ENCODE assay signal across 19 cellular contexts in the genomic region with DNA sequence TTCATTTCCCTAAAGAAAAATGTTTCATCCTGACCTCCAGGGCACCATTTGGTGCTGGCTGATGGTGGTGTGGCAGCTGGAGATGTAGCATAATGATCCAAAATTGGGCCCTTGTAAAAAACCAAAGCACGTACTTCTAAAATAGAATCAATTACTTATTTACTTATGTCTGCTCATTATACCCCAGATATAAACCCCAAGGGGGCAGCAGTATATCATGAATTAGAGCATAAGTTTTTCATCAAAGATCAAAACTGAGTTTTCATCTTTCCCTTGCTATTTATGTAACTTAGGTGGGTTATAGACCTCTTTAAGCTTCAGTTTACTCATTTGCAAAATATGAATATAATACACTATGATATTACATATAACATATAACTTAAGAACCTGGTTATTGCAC.
DNase-seq lines count a peak whose midpoint lies in the region; ATAC-seq, FAIRE-seq and TF ChIP-seq lines count a peak whose summit lies in the region.
"Had no signal": no experiment of that assay in that cellular context is flagged by ENCODE, and none has a peak within 500 bp of the region (broad histone marks: within the 10 kb centered on the region; RNA-seq: fewer than 3 reads in every experiment).

No MANE protein-coding gene starts in this region.

- DNase-seq in NCI-H69 (lab: John Stamatoyannopoulos, UW): peak; percentile 22
- peak; percentile 4 for DNase-seq in endothelial cell of umbilical vein (ENCODE audit: low read depth, low spot score)
- no peak for DNase-seq in NCI-H1436 (lab: John Stamatoyannopoulos, UW)
- no peak for DNase-seq in stimulated activated CD4-positive, alpha-beta T cell treated with anti-CD3 and anti-CD28 coated beads, Interleukin-4, amount 100 ng/mL, for 4 hours
- DNase-seq in activated CD4-positive, alpha-beta T cell treated with anti-CD3 and anti-CD28 coated beads, Interleukin-2, amount 10 ng/mL, durations not matched to agents 24 days and 14 days: no peak
- DNase-seq: activated CD4-positive, alpha-beta memory T cell treated with anti-CD3 and anti-CD28 coated beads, Interleukin-2, amount 10 ng/mL, durations not matched to agents 7 days and 5 days; activated T-cell treated with anti-CD3 and anti-CD28 coated beads, Interleukin-2, amount 50 U/mL, for 4 hours; DMS53; heart left ventricle; T-cell had no signal

- H3K4me2 ChIP-seq in endothelial cell of umbilical vein (ENCODE audit: insufficient read depth, low read length): no peak overlapping the region

- no peaks in the 10 kb centered on the region for H3K27me3 ChIP-seq in endothelial cell of umbilical vein (ENCODE audit: control insufficient read depth in 2 of 2, insufficient read depth in 2 of 2, low read length in 2 of 2)
- H3K27me3 ChIP-seq: heart left ventricle had no signal

- dilution Hi-C loops in endothelial cell of umbilical vein (cut with MboI; ENCODE audit: extremely low pct_ligation_motif_present, low sequenced_read_pairs): no loop called here

- BruUV-seq in endothelial cell of umbilical vein (replicated peaks; lab: Mats Ljungman, UMichigan): no TSS peak

- H3K4me3 ChIP-seq in endothelial cell of umbilical vein (replicated peaks in 1 of 3; ENCODE audit: insufficient read depth in 1 of 3, low read depth in 1 of 3, low read length in 3 of 3): no peak overlapping the region
- H3K4me3 ChIP-seq: heart left ventricle, prostate gland had no signal

- POLR2A ChIA-PET in endothelial cell of umbilical vein (lab: Charles Lee): no interaction called here

- FAIRE-seq in endothelial cell of umbilical vein (lab: Jason Lieb, UNC): no peak
- FAIRE-seq: HTR-8/SVneo, keratinocyte had no signal

- no peaks in the 10 kb centered on the region for H3K36me3 ChIP-seq in endothelial cell of umbilical vein (ENCODE audit: control insufficient read depth in 2 of 2, extremely low read depth in 1 of 2, insufficient read depth in 2 of 2, low read length in 2 of 2)
- H3K36me3 ChIP-seq: heart left ventricle, prostate gland had no signal

- no peak for TF ChIP-seq POLR2A in endothelial cell of umbilical vein (IDR thresholded peaks at IDR 0.05; ENCODE audit: low read depth, low read length)

- no peak overlapping the region for H3K9ac ChIP-seq in endothelial cell of umbilical vein (replicated peaks; ENCODE audit: extremely low read depth, insufficient read depth, low read length)

- no peaks in the 10 kb centered on the region for H3K27me3 Mint-ChIP-seq in activated CD4-positive, alpha-beta T cell treated with anti-CD3 and anti-CD28 coated beads, Interleukin-2, amount 10 ng/mL, durations not matched to agents 24 days and 14 days
- H3K27me3 Mint-ChIP-seq: activated CD4-positive, alpha-beta memory T cell treated with anti-CD3 and anti-CD28 coated beads, Interleukin-2, amount 10 ng/mL, durations not matched to agents 7 days and 5 days; activated naive CD4-positive, alpha-beta T cell treated with anti-CD3 and anti-CD28 coated beads, Interleukin-2, amount 50 U/mL, for 24 hours; T-cell had no signal

- ATAC-seq in GM19351 (IDR thresholded peaks at IDR 0.05; ENCODE audit: unreplicated experiment): peak; percentile 40
- ATAC-seq in HG03520 (IDR thresholded peaks at IDR 0.05; ENCODE audit: unreplicated experiment): no peak
- ATAC-seq: activated T-cell treated with anti-CD3 and anti-CD28 coated beads, Interleukin-2, amount 50 U/mL, for 4 hours; heart left ventricle; T-cell had no signal

- no peak overlapping the region for H2AFZ ChIP-seq in endothelial cell of umbilical vein (ENCODE audit: low read depth, low read length)

- TF ChIP-seq CTCF in C4-2B (conservative IDR thresholded peaks at IDR 0.05): peak; percentile 9; the same call in 1 of the 2 replicates
- TF ChIP-seq CTCF in endothelial cell of umbilical vein (IDR thresholded peaks at IDR 0.05; ENCODE audit: extremely low read depth in 1 of 2, insufficient read depth in 1 of 2, low read depth in 1 of 2, low read length in 2 of 2): no peak

- no peak overlapping the region for H3K27ac Mint-ChIP-seq in activated CD4-positive, alpha-beta T cell treated with anti-CD3 and anti-CD28 coated beads, Interleukin-2, amount 10 ng/mL, durations not matched to agents 24 days and 14 days
- H3K27ac Mint-ChIP-seq: activated CD4-positive, alpha-beta memory T cell treated with anti-CD3 and anti-CD28 coated beads, Interleukin-2, amount 10 ng/mL, durations not matched to agents 7 days and 5 days; activated naive CD4-positive, alpha-beta T cell treated with anti-CD3 and anti-CD28 coated beads, Interleukin-2, amount 50 U/mL, for 24 hours; nephron; T-cell had no signal

- no peaks in the 10 kb centered on the region for H3K4me1 Mint-ChIP-seq in activated CD4-positive, alpha-beta T cell treated with anti-CD3 and anti-CD28 coated beads, Interleukin-2, amount 10 ng/mL, durations not matched to agents 24 days and 14 days
- H3K4me1 Mint-ChIP-seq: activated CD4-positive, alpha-beta memory T cell treated with anti-CD3 and anti-CD28 coated beads, Interleukin-2, amount 10 ng/mL, durations not matched to agents 7 days and 5 days; activated naive CD4-positive, alpha-beta T cell treated with anti-CD3 and anti-CD28 coated beads, Interleukin-2, amount 50 U/mL, for 24 hours; nephron; T-cell had no signal

- CTCF ChIA-PET in endothelial cell of umbilical vein (lab: Charles Lee): interaction anchor here (1.0 to 2.7 kb wide), 2 partner anchors 307 to 436 kb away, joined by 4 to 23 read pairs; no protein-coding TSS in a partner anchor

- H3K9me3 Mint-ChIP-seq in activated CD4-positive, alpha-beta T cell treated with anti-CD3 and anti-CD28 coated beads, Interleukin-2, amount 10 ng/mL, durations not matched to agents 24 days and 14 days: no peaks in the 10 kb centered on the region
- H3K9me3 Mint-ChIP-seq: activated CD4-positive, alpha-beta memory T cell treated with anti-CD3 and anti-CD28 coated beads, Interleukin-2, amount 10 ng/mL, durations not matched to agents 7 days and 5 days; activated naive CD4-positive, alpha-beta T cell treated with anti-CD3 and anti-CD28 coated beads, Interleukin-2, amount 50 U/mL, for 24 hours; activated T-cell treated with anti-CD3 and anti-CD28 coated beads, Interleukin-2, amount 50 U/mL, for 4 hours; nephron; T-cell had no signal

- no peaks in the 10 kb centered on the region for H4K20me1 ChIP-seq in endothelial cell of umbilical vein (replicated peaks; ENCODE audit: control insufficient read depth, extremely low read depth, insufficient read depth, low read length)

- no peaks in the 10 kb centered on the region for H3K4me1 ChIP-seq in endothelial cell of umbilical vein (ENCODE audit: control insufficient read depth, extremely low read depth, insufficient read depth, low read length)
- H3K4me1 ChIP-seq: heart left ventricle, prostate gland had no signal

- H3K9me3 ChIP-seq in endothelial cell of umbilical vein (replicated peaks; ENCODE audit: control insufficient read depth, insufficient read depth, low read length): no peaks in the 10 kb centered on the region
- H3K9me3 ChIP-seq: heart left ventricle, prostate gland had no signal

- H3K9me1 ChIP-seq in endothelial cell of umbilical vein (replicated peaks; ENCODE audit: control insufficient read depth, extremely low read depth, insufficient read depth, low read length): no peaks in the 10 kb centered on the region

- H3K36me3 Mint-ChIP-seq in activated CD4-positive, alpha-beta T cell treated with anti-CD3 and anti-CD28 coated beads, Interleukin-2, amount 10 ng/mL, durations not matched to agents 24 days and 14 days (ENCODE audit: low read depth): no peaks in the 10 kb centered on the region
- H3K36me3 Mint-ChIP-seq: activated naive CD4-positive, alpha-beta T cell treated with anti-CD3 and anti-CD28 coated beads, Interleukin-2, amount 50 U/mL, for 24 hours; T-cell had no signal

- intact Hi-C loops in endothelial cell of umbilical vein (cut with micrococcal nuclease): loop anchor here (1.0 to 2.0 kb wide), 2 partner anchors 308 to 438 kb away; no protein-coding TSS in a partner anchor
- intact Hi-C loops in activated CD4-positive, alpha-beta T cell treated with anti-CD3 and anti-CD28 coated beads, Interleukin-2, amount 10 ng/mL, durations not matched to agents 24 days and 14 days (cut with micrococcal nuclease): no loop called here

- H3K4me3 Mint-ChIP-seq in activated CD4-positive, alpha-beta T cell treated with anti-CD3 and anti-CD28 coated beads, Interleukin-2, amount 10 ng/mL, durations not matched to agents 24 days and 14 days: no peak overlapping the region
- H3K4me3 Mint-ChIP-seq: activated CD4-positive, alpha-beta memory T cell treated with anti-CD3 and anti-CD28 coated beads, Interleukin-2, amount 10 ng/mL, durations not matched to agents 7 days and 5 days; activated naive CD4-positive, alpha-beta T cell treated with anti-CD3 and anti-CD28 coated beads, Interleukin-2, amount 50 U/mL, for 24 hours; activated T-cell treated with anti-CD3 and anti-CD28 coated beads, Interleukin-2, amount 50 U/mL, for 4 hours; nephron; T-cell had no signal

- H3K27ac ChIP-seq in C4-2B (no peak overlapping the region), endothelial cell of umbilical vein (ENCODE audit: insufficient read depth, low read depth, low read length) (no peak overlapping the region)
- H3K27ac ChIP-seq: heart left ventricle, prostate gland, VCaP had no signal

- no peaks in the 10 kb centered on the region for H3K79me2 ChIP-seq in endothelial cell of umbilical vein (ENCODE audit: control insufficient read depth, insufficient read depth, low read length)

TF ChIP-seq in endothelial cell of umbilical vein, 7 proteins besides CTCF, POLR2A, EP300 and RAD21:
- TF ChIP-seq GATA2 (IDR thresholded peaks at IDR 0.05; ENCODE audit: insufficient read depth, insufficient read length, low read depth, low read length): no peak
- TF ChIP-seq POLR2AphosphoS5 (IDR thresholded peaks at IDR 0.05; ENCODE audit: insufficient read depth, low read depth, low read length): no peak

Comparison
In these comparisons a context has a peak if more than half of its experiments do, and no peak if none do; other contexts are left out.
1. DNase-seq: peak in NCI-H69 (single experiment) and endothelial cell of umbilical vein (single experiment); none in NCI-H1436 (single experiment), stimulated activated CD4-positive, alpha-beta T cell treated with anti-CD3 and anti-CD28 coated beads, Interleukin-4, amount 100 ng/mL, for 4 hours (0 of 2) and activated CD4-positive, alpha-beta T cell treated with anti-CD3 and anti-CD28 coated beads, Interleukin-2, amount 10 ng/mL, durations not matched to agents 24 days and 14 days (single experiment).